ENCODE assay signal across 24 cellular contexts in genomic region chr17:71284032-71284755, GRCh38.
A peak's percentile ranks its signal among the peaks of the same experiment; 100 is the strongest.
DNase-seq lines count a peak whose midpoint lies in the region; FAIRE-seq and TF ChIP-seq lines count a peak whose summit lies in the region.
"Had no signal": no experiment of that assay in that cellular context is flagged by ENCODE, and none has a peak within 500 bp of the region (broad histone marks: within the 10 kb centered on the region; RNA-seq: fewer than 3 reads in every experiment).

No MANE protein-coding gene starts in this region.

- H2BK120ac ChIP-seq in H1 (replicated peaks; ENCODE audit: low read depth, low read length), result no peak overlapping the region

- peak; percentile 4 for DNase-seq in SW480 (ENCODE audit: low spot score)
- no peak for DNase-seq in H1 (ENCODE audit: low read depth in 1 of 2, low spot score in 2 of 2)
- no peak for DNase-seq in urothelium cell line (ENCODE audit: low spot score)
- no peak for DNase-seq in mammary epithelial cell
- DNase-seq in ecto neural progenitor cell (ENCODE audit: low spot score), result no peak
- no peak for DNase-seq in NCI-H1694 (lab: John Stamatoyannopoulos, UW)
- DNase-seq: Caco-2; CD4-positive, CD25-positive, alpha-beta regulatory T cell; CD8-positive, alpha-beta T cell; DMS 273 treated with DMSO at 0.1 percent for 48 hours; DMS79; EL; GDM1 had no signal

- 92% methylated on average over 7 of the region's 7 CpGs; no CpG with 5 or more reads in 1 of the 2 experiments for WGBS in H1 (ENCODE audit: extremely low coverage in 1 of 2, insufficient coverage in 1 of 2, insufficient read length in 1 of 2, insufficient replicate concordance in 2 of 2, low coverage in 1 of 2, low lambda C conversion rate in 2 of 2, missing lambda C conversion rate in 1 of 2), 2 experiments
- 100% methylated on average over 7 of the region's 7 CpGs for WGBS in mammary epithelial cell (ENCODE audit: low coverage, missing lambda C conversion rate)

- POLR2A ChIA-PET in HEK293 (lab: Yijun Ruan, JAX), result no interaction called here
- POLR2A ChIA-PET in H1 (lab: Charles Lee; ENCODE audit: partially characterized antibody), result no interaction called here

- intact Hi-C loops in mammary epithelial cell (cut with micrococcal nuclease), result no loop called here

- H3K4ac ChIP-seq in H1 (replicated peaks; ENCODE audit: insufficient read length, low read depth, low read length), result no peak overlapping the region

- peaks cover 4% of the 10 kb centered on the region for H3K4me1 ChIP-seq in HEK293 (ENCODE audit: control insufficient read depth, insufficient read depth, low read length)
- peaks cover 0 to 5% (median 3%) of the 10 kb centered on the region in 4 experiments; a peak in 3 of 7 replicates for H3K4me1 ChIP-seq in H1 (replicated peaks in 1 of 4; ENCODE audit: control insufficient read depth in 3 of 4, insufficient read depth in 4 of 4, low read length in 3 of 4)
- no peaks in the 10 kb centered on the region for H3K4me1 ChIP-seq in mammary epithelial cell (ENCODE audit: insufficient read depth, low read length)
- H3K4me1 ChIP-seq: BLaER1, Caco-2, HAP-1 had no signal

- no peak overlapping the region for H4K5ac ChIP-seq in H1 (ENCODE audit: insufficient read length, low read depth, low read length)

- TF ChIP-seq POLR2A in H1 (IDR thresholded peaks at IDR 0.05; ENCODE audit: control extremely low read depth in 1 of 2, low read depth in 2 of 2, low read length in 2 of 2), result no peak

- H3K14ac ChIP-seq in H1 (ENCODE audit: insufficient read length), result no peak overlapping the region

- dilution Hi-C loops in mammary epithelial cell (cut with HindIII; ENCODE audit: low sequenced_read_pairs), result no loop called here

- H3K23ac ChIP-seq in H1 (ENCODE audit: insufficient read length), result no peak overlapping the region

- in situ Hi-C loops in mammary epithelial cell (cut with MboI; ENCODE audit: low sequenced_read_pairs in 2 of 2), result no loop called here

- H2BK12ac ChIP-seq in H1 (ENCODE audit: low read depth, low read length), result no peak overlapping the region

- H3K4me2 ChIP-seq in H1 (ENCODE audit: insufficient read depth in 1 of 2, low read depth in 2 of 2, low read length in 2 of 2) (no peak overlapping the region), mammary epithelial cell (ENCODE audit: insufficient read depth, low read depth, low read length) (no peak overlapping the region)
- H3K4me2 ChIP-seq: BLaER1, GM23338 had no signal

- H3K9me3 ChIP-seq in HEK293 (ENCODE audit: control insufficient read depth, insufficient read depth, low read depth, low read length), result no peaks in the 10 kb centered on the region
- H3K9me3 ChIP-seq in H1 (ENCODE audit: insufficient read depth in 2 of 2, low read depth in 1 of 2, low read length in 1 of 2), result no peaks in the 10 kb centered on the region
- H3K9me3 ChIP-seq in mammary epithelial cell (replicated peaks; ENCODE audit: insufficient read depth, low read length), result no peaks in the 10 kb centered on the region
- H3K9me3 ChIP-seq: BLaER1, Caco-2, HAP-1 had no signal

- H3K27me3 ChIP-seq in H1 (replicated peaks in 1 of 4; ENCODE audit: control insufficient read depth in 3 of 4, extremely low read depth in 1 of 4, insufficient read depth in 3 of 4, low read length in 3 of 4) (peaks cover 8 to 29% (median 22%) of the 10 kb centered on the region in 4 experiments), mammary epithelial cell (ENCODE audit: insufficient read depth, low read length) (no peaks in the 10 kb centered on the region)
- H3K27me3 ChIP-seq: BLaER1 had no signal

- no peak overlapping the region for H4K91ac ChIP-seq in H1 (replicated peaks; ENCODE audit: insufficient read length, low read length)

- H3K79me1 ChIP-seq in H1 (ENCODE audit: low read depth, low read length), result no peaks in the 10 kb centered on the region

- peaks cover 0 to 2% of the 10 kb centered on the region in 2 experiments for H4K20me1 ChIP-seq in H1 (replicated peaks in 1 of 2; ENCODE audit: control insufficient read depth in 1 of 2, insufficient read depth in 2 of 2, low read length in 2 of 2)
- H4K20me1 ChIP-seq in mammary epithelial cell (ENCODE audit: insufficient read depth, low read length), result no peaks in the 10 kb centered on the region
- H4K20me1 ChIP-seq: BLaER1 had no signal

- no peak overlapping the region for H3K9ac ChIP-seq in H1 (replicated peaks in 1 of 4; ENCODE audit: extremely low read depth in 1 of 4, low read depth in 3 of 4, low read length in 3 of 4)
- H3K9ac ChIP-seq in mammary epithelial cell (ENCODE audit: insufficient read depth, low read length), result no peak overlapping the region
- H3K9ac ChIP-seq: BLaER1 had no signal

- BruUV-seq in mammary epithelial cell (replicated peaks; lab: Mats Ljungman, UMichigan), result no TSS peak

- TF ChIP-seq CTCF in HEK293 (tag by site-specific recombination; IDR thresholded peaks at IDR 0.05) (no peak), H1 (IDR thresholded peaks at IDR 0.05; ENCODE audit: control extremely low read depth in 1 of 3, insufficient read depth in 1 of 3, low read depth in 1 of 3, low read length in 3 of 3) (no peak), mammary epithelial cell (conservative IDR thresholded peaks at IDR 0.05 in 1 of 2, IDR thresholded peaks at IDR 0.05 in 1 of 2; ENCODE audit: extremely low read depth in 1 of 2, insufficient read depth in 1 of 2, low read depth in 1 of 2, low read length in 2 of 2) (no peak)

- CTCF ChIA-PET in HEK293 (lab: Yijun Ruan, JAX) (interaction anchor here (0.6 to 1.4 kb wide), 2 partner anchors 21 to 58 kb away, joined by 4 to 5 read pairs; no protein-coding TSS in a partner anchor), H1 (lab: Charles Lee; ENCODE audit: partially characterized antibody) (no interaction called here), mammary epithelial cell (lab: Charles Lee; ENCODE audit: low non-redundant PET) (no interaction called here)

- no peak overlapping the region for H3K27ac ChIP-seq in HEK293 (ENCODE audit: extremely low read depth, low read depth, low read length)
- H3K27ac ChIP-seq in H1 (ENCODE audit: low read depth, low read length), result no peak overlapping the region
- no peak overlapping the region for H3K27ac ChIP-seq in mammary epithelial cell (ENCODE audit: insufficient read depth, low read depth, low read length)
- H3K27ac ChIP-seq: 22Rv1, BLaER1, C4-2B had no signal

- no peak overlapping the region for H2BK5ac ChIP-seq in H1 (ENCODE audit: low read depth, low read length)

- H3K36me3 ChIP-seq in HEK293 (ENCODE audit: control insufficient read depth in 2 of 2, insufficient read depth in 1 of 2, low read length in 2 of 2), result no peaks in the 10 kb centered on the region
- no peaks in the 10 kb centered on the region for H3K36me3 ChIP-seq in H1 (ENCODE audit: control insufficient read depth in 2 of 4, insufficient read depth in 4 of 4, low read length in 3 of 4)
- no peaks in the 10 kb centered on the region for H3K36me3 ChIP-seq in mammary epithelial cell (ENCODE audit: insufficient read depth, low read length)
- H3K36me3 ChIP-seq: BLaER1, HAP-1 had no signal

- H2AFZ ChIP-seq in H1 (ENCODE audit: low read length) (no peak overlapping the region), mammary epithelial cell (ENCODE audit: low read depth, low read length) (no peak overlapping the region)
- H2AFZ ChIP-seq: GM23338 had no signal

- no peak overlapping the region for H2BK20ac ChIP-seq in H1 (ENCODE audit: low read length)

- FAIRE-seq in H1 (lab: Jason Lieb, UNC), result no peak
- FAIRE-seq in urothelium cell line (lab: Jason Lieb, UNC), result peak; percentile 95
- FAIRE-seq: A204.1, D721Med, GM12878, GM19239, H54 had no signal

- H3K4me3 ChIP-seq in HEK293 (ENCODE audit: low read depth, low read length) (no peak overlapping the region), H1 (ENCODE audit: extremely low read depth in 1 of 4, insufficient read depth in 2 of 4, low read depth in 3 of 4, low read length in 4 of 4) (no peak overlapping the region), mammary epithelial cell (replicated peaks in 1 of 3; ENCODE audit: insufficient read depth in 1 of 3, low read depth in 2 of 3, low read length in 3 of 3) (no peak overlapping the region)
- H3K4me3 ChIP-seq: BLaER1, GM12878, GM23338, HAP-1 had no signal

- H3K56ac ChIP-seq in H1 (replicated peaks; ENCODE audit: insufficient read length, low read depth, low read length), result peak overlapping the region; percentile 3

- H2AK5ac ChIP-seq in H1 (ENCODE audit: low read depth, low read length), result no peak overlapping the region

- H3K79me2 ChIP-seq in H1 (ENCODE audit: control insufficient read depth in 1 of 2, insufficient read depth in 2 of 2, low read length in 2 of 2) (no peaks in the 10 kb centered on the region), mammary epithelial cell (ENCODE audit: insufficient read depth, low read length) (no peaks in the 10 kb centered on the region)

- TF ChIP-seq EP300 in H1 (IDR thresholded peaks at IDR 0.05; ENCODE audit: borderline replicate concordance in 1 of 2, low read depth in 2 of 2, low read length in 2 of 2), result no peak

- peaks cover 2% of the 10 kb centered on the region; the same call in 1 of the 2 replicates for H3K23me2 ChIP-seq in H1 (ENCODE audit: low read depth, low read length)

- H4K8ac ChIP-seq in H1 (ENCODE audit: extremely low read depth, insufficient read depth, low read length), result no peak overlapping the region

- H3K18ac ChIP-seq in H1 (ENCODE audit: extremely low read depth, low read length), result no peak overlapping the region

- no peak for TF ChIP-seq RAD21 in H1 (IDR thresholded peaks at IDR 0.05 in 1 of 2, conservative IDR thresholded peaks at IDR 0.05 in 1 of 2; ENCODE audit: low read depth in 2 of 2, low read length in 2 of 2)

- no peak overlapping the region for H2BK15ac ChIP-seq in H1 (ENCODE audit: low read length)

TF ChIP-seq in HEK293, 187 proteins besides CTCF, POLR2A, EP300 and RAD21 (continues in another document):
- no peak for TF ChIP-seq ZBTB8A (tag by site-specific recombination; IDR thresholded peaks at IDR 0.05)
- no peak for TF ChIP-seq ZNF747 (tag by site-specific recombination; IDR thresholded peaks at IDR 0.05)

TF ChIP-seq in H1, 55 proteins besides CTCF, POLR2A, EP300 and RAD21 (continues in another document):
- no peak for TF ChIP-seq ATF3 (IDR thresholded peaks at IDR 0.05; ENCODE audit: insufficient read depth, low read depth, low read length)
- TF ChIP-seq NANOG (IDR thresholded peaks at IDR 0.05; ENCODE audit: insufficient read depth, low read depth, low read length, poor library complexity, severe bottlenecking), result no peak
- TF ChIP-seq FOSL1 (IDR thresholded peaks at IDR 0.05; ENCODE audit: insufficient read depth, low read depth, low read length), result no peak
- TF ChIP-seq CBX5 (IDR thresholded peaks at IDR 0.05; ENCODE audit: low read depth, low read length), result no peak
- no peak for TF ChIP-seq CHD1 (IDR thresholded peaks at IDR 0.05; ENCODE audit: low read depth, low read length)
- TF ChIP-seq TAF7 (optimal IDR thresholded peaks at IDR 0.05; ENCODE audit: borderline replicate concordance, low read depth, low read length), result no peak
- TF ChIP-seq CREB1 (IDR thresholded peaks at IDR 0.05), result no peak
